ENCODE assay signal across 22 cellular contexts in genomic region chr5:156149203-156149602, GRCh38.
A peak's percentile ranks its signal among the peaks of the same experiment; 100 is the strongest.
DNase-seq lines count a peak whose midpoint lies in the region; ATAC-seq, FAIRE-seq and TF ChIP-seq lines count a peak whose summit lies in the region.
"Had no signal": no experiment of that assay in that cellular context is flagged by ENCODE, and none has a peak within 500 bp of the region (broad histone marks: within the 10 kb centered on the region; RNA-seq: fewer than 3 reads in every experiment).

No MANE protein-coding gene starts in this region.

- H2BK15ac ChIP-seq in mesenchymal stem cell (ENCODE audit: low read depth, poor library complexity, severe bottlenecking), result no peak overlapping the region

- no peak overlapping the region for H2BK120ac ChIP-seq in mesenchymal stem cell (ENCODE audit: low read depth, low read length)

- no peak overlapping the region for H4K91ac ChIP-seq in mesenchymal stem cell (ENCODE audit: low read length)

- ATAC-seq in A549 (peak in 1 of 2 experiments; percentile 13; a peak in 2 of 6 replicates), GM19023 (IDR thresholded peaks at IDR 0.05; ENCODE audit: unreplicated experiment) (no peak), omental fat pad (ENCODE audit: low FRiP score) (no peak), GM18520 (IDR thresholded peaks at IDR 0.05; ENCODE audit: unreplicated experiment) (no peak)

- H3K4me1 ChIP-seq in A549 (peaks cover 37% of the 10 kb centered on the region), mesenchymal stem cell (ENCODE audit: control insufficient read depth, insufficient read depth, low read depth, low read length) (no peaks in the 10 kb centered on the region)
- H3K4me1 ChIP-seq: BLaER1, Peyer's patch had no signal

- no peak overlapping the region for H3K14ac ChIP-seq in mesenchymal stem cell (ENCODE audit: low read length in 2 of 2)

- DNase-seq in A549 (ENCODE audit: low read depth in 1 of 2, low spot score in 1 of 2) (peak in 1 of 2 experiments; percentile 12), GM03348 (ENCODE audit: low spot score) (peak; percentile 29), amniotic epithelial cell (ENCODE audit: low read depth) (peak; percentile 6), mesenchymal stem cell (no peak), omental fat pad (ENCODE audit: low spot score) (no peak)
- DNase-seq: CD4-positive, alpha-beta T cell; COR-L47; DMS 273 treated with DMSO at 0.1 percent for 48 hours; H7; Karpas-422; NCI-H1417 treated with DMSO at 0.1 percent for 48 hours; NCI-H187; NCI-H226; NCI-H510A treated with DMSO at 0.1 percent for 48 hours; NCI-H774; Peyer's patch; T-helper 1 cell had no signal

- H3K23ac ChIP-seq in mesenchymal stem cell (ENCODE audit: low read length in 2 of 2), result no peak overlapping the region

- H3K4ac ChIP-seq in mesenchymal stem cell (ENCODE audit: low read depth in 1 of 2, low read length in 2 of 2), result no peak overlapping the region

- peak overlapping the region; percentile 24 for H2BK5ac ChIP-seq in mesenchymal stem cell (ENCODE audit: low read depth, low read length, poor library complexity, severe bottlenecking)

- no peak overlapping the region for H3K9ac ChIP-seq in mesenchymal stem cell (ENCODE audit: low read length)
- H3K9ac ChIP-seq: BLaER1 had no signal

- H3K9me3 ChIP-seq in A549 (peaks cover 28% of the 10 kb centered on the region; the same call in 2 of the 3 replicates), mesenchymal stem cell (ENCODE audit: control insufficient read depth, low read length) (no peaks in the 10 kb centered on the region)
- H3K9me3 ChIP-seq: BLaER1, Peyer's patch had no signal

- no peaks in the 10 kb centered on the region for H3K36me3 ChIP-seq in mesenchymal stem cell (ENCODE audit: control insufficient read depth in 1 of 2, insufficient read depth in 2 of 2, low read depth in 1 of 2, low read length in 2 of 2)
- H3K36me3 ChIP-seq: BLaER1, Peyer's patch had no signal

- no peak overlapping the region for H2BK12ac ChIP-seq in mesenchymal stem cell (ENCODE audit: low read length in 2 of 2)

- peak; percentile 43 for FAIRE-seq in A549 (lab: Jason Lieb, UNC)
- FAIRE-seq: G401.6, GM18507 had no signal

- H3K79me1 ChIP-seq in mesenchymal stem cell (replicated peaks; ENCODE audit: low read length, poor library complexity, severe bottlenecking), result no peaks in the 10 kb centered on the region

- H3K27ac ChIP-seq in A549 (peak overlapping the region; percentile 95 to 96), mesenchymal stem cell (ENCODE audit: low read length, poor library complexity, severe bottlenecking) (no peak overlapping the region)
- H3K27ac ChIP-seq: BLaER1, Peyer's patch had no signal

- H2AFZ ChIP-seq in mesenchymal stem cell (ENCODE audit: low read depth, low read length), result no peak overlapping the region

- CTCF ChIA-PET in A549 (lab: Yijun Ruan, JAX), result no interaction called here

- no peak for TF ChIP-seq RAD21 in A549 (conservative IDR thresholded peaks at IDR 0.05 in 1 of 2, IDR thresholded peaks at IDR 0.05 in 1 of 2)

- H3K18ac ChIP-seq in mesenchymal stem cell (ENCODE audit: low read depth in 1 of 2, low read length in 2 of 2), result no peak overlapping the region

- TF ChIP-seq CTCF in A549 (IDR thresholded peaks at IDR 0.05) (no peak), omental fat pad (IDR thresholded peaks at IDR 0.05) (no peak)

- H2AK5ac ChIP-seq in mesenchymal stem cell (ENCODE audit: low read length, severe bottlenecking), result peak overlapping the region; percentile 67

- no peaks in the 10 kb centered on the region for H3K27me3 ChIP-seq in mesenchymal stem cell (ENCODE audit: control insufficient read depth in 1 of 2, insufficient read depth in 1 of 2, low read length in 2 of 2)
- H3K27me3 ChIP-seq: BLaER1, Peyer's patch had no signal

- no peak for TF ChIP-seq POLR2A in A549 (IDR thresholded peaks at IDR 0.05; ENCODE audit: low read length)

- H3K4me3 ChIP-seq in A549 (no peak overlapping the region), mesenchymal stem cell (ENCODE audit: insufficient read depth in 1 of 2, low read depth in 1 of 2, low read length in 2 of 2) (no peak overlapping the region)
- H3K4me3 ChIP-seq: BLaER1, Peyer's patch had no signal

- H3K4me2 ChIP-seq in A549 (peak overlapping the region; percentile 73; the same call in 2 of the 3 replicates), mesenchymal stem cell (ENCODE audit: low read length, poor library complexity, severe bottlenecking) (no peak overlapping the region)
- H3K4me2 ChIP-seq: BLaER1 had no signal

- TF ChIP-seq EP300 in A549 (IDR thresholded peaks at IDR 0.05), result 0 out of 5 replicates have a peak, but pooled peaks of 1 of the 2 experiments have one; percentile 16

- H4K8ac ChIP-seq in mesenchymal stem cell (ENCODE audit: low read length), result no peak overlapping the region

- POLR2A ChIA-PET in A549 (lab: Yijun Ruan, JAX), result no interaction called here

TF ChIP-seq in A549, 52 proteins besides CTCF, POLR2A, EP300 and RAD21:
- TF ChIP-seq GATA3 (IDR thresholded peaks at IDR 0.05; ENCODE audit: borderline replicate concordance) (peak; percentile 48; the same call in 1 of the 2 replicates), ESRRA (IDR thresholded peaks at IDR 0.05; ENCODE audit: borderline replicate concordance, low read length) (no peak), FOSL2 (IDR thresholded peaks at IDR 0.05) (no peak), FOSL2 (CRISPR knock-in tag; IDR thresholded peaks at IDR 0.05) (no peak), FOSB (CRISPR knock-in tag; IDR thresholded peaks at IDR 0.05) (no peak), SREBF2 (IDR thresholded peaks at IDR 0.05) (no peak), JUNB (IDR thresholded peaks at IDR 0.05) (peak; percentile 17; the same call in 1 of the 2 replicates), ZSCAN20 (CRISPR knock-in tag; IDR thresholded peaks at IDR 0.05) (no peak), RFX5 (IDR thresholded peaks at IDR 0.05) (no peak)

Comparison
In these comparisons a context has a peak if more than half of its experiments do, and no peak if none do; other contexts are left out.
1. DNase-seq: peak in GM03348 (single experiment) and amniotic epithelial cell (single experiment); none in mesenchymal stem cell (single experiment) and omental fat pad (single experiment).